Comparison of ENCODE assay signal across 8 cellular contexts in the genomic region with DNA sequence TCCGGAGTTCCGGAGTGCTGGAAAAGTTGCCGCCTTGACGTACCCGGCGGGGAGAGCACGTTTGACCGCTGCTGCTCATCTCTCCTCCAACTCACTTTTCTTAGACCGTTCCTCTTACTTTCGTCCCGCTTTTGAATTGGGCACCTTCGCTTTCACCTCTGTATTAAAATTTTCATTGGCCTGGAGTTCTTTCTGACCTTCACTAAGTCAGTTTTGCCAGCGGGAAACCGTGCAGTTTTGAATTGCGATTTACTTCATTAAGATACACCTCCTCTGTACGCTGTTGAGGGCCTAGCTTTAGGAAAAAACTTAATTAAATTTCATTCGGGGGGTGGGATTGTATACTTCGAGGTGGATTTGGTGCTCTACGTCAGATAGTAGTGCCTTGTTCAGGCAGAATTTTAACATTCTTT. TPM values are rescaled to one million over a fixed set of nuclear protein-coding genes. Genes with fewer than 3 reads are reported as not detected.
A peak's percentile ranks its signal among the peaks of the same experiment; 100 is the strongest.
DNase-seq lines count a peak whose midpoint lies in the region; ATAC-seq and TF ChIP-seq lines count a peak whose summit lies in the region.

No MANE protein-coding gene starts in this region.

- peak overlapping the region; percentile 92 for H3K27ac Mint-ChIP-seq in stimulated activated effector memory CD8-positive, alpha-beta T cell treated with anti-CD3 and anti-CD28 coated beads, Interleukin-12 subunit alpha, Interleukin-12 subunit beta, amount 100 ng/mL, for 72 hours

- H3K4me3 ChIP-seq in WERI-Rb-1 (ENCODE audit: low read depth, low read length) (peak overlapping the region; percentile 94), iPS-11a (ENCODE audit: low read depth, low read length) (peak overlapping the region; percentile 73)

- TF ChIP-seq CTCF in WERI-Rb-1 (IDR thresholded peaks at IDR 0.05; ENCODE audit: low read depth, low read length): no peak

- H3K9me3 Mint-ChIP-seq in stimulated activated effector memory CD8-positive, alpha-beta T cell treated with anti-CD3 and anti-CD28 coated beads, Interleukin-12 subunit alpha, Interleukin-12 subunit beta, amount 100 ng/mL, for 72 hours: no peaks in the 10 kb centered on the region

- DNase-seq in NCI-H345 (lab: John Stamatoyannopoulos, UW) (peak; percentile 30), NCI-H345 treated with DMSO at 0.1 percent for 48 hours (lab: John Stamatoyannopoulos, UW; ENCODE audit: unreplicated experiment) (no peak), WERI-Rb-1 (no peak), left colon (no peak)
- DNase-seq in stimulated activated effector memory CD8-positive, alpha-beta T cell treated with anti-CD3 and anti-CD28 coated beads, Interleukin-12 subunit alpha, Interleukin-12 subunit beta, amount 100 ng/mL, for 72 hours (ENCODE audit: low spot score in 2 of 2): no peak

- H3K4me3 Mint-ChIP-seq in stimulated activated effector memory CD8-positive, alpha-beta T cell treated with anti-CD3 and anti-CD28 coated beads, Interleukin-12 subunit alpha, Interleukin-12 subunit beta, amount 100 ng/mL, for 72 hours: peak overlapping the region; percentile 92

- peak overlapping the region; percentile 97 for H3K27ac ChIP-seq in WERI-Rb-1

- peaks cover 23% of the 10 kb centered on the region for H3K36me3 Mint-ChIP-seq in stimulated activated effector memory CD8-positive, alpha-beta T cell treated with anti-CD3 and anti-CD28 coated beads, Interleukin-12 subunit alpha, Interleukin-12 subunit beta, amount 100 ng/mL, for 72 hours

- H3K4me1 Mint-ChIP-seq in stimulated activated effector memory CD8-positive, alpha-beta T cell treated with anti-CD3 and anti-CD28 coated beads, Interleukin-12 subunit alpha, Interleukin-12 subunit beta, amount 100 ng/mL, for 72 hours: peaks cover 14% of the 10 kb centered on the region

- H3K27me3 ChIP-seq in WERI-Rb-1 (ENCODE audit: insufficient read depth, low read depth, severe bottlenecking): no peaks in the 10 kb centered on the region

- peaks cover 10% of the 10 kb centered on the region for H3K36me3 ChIP-seq in WERI-Rb-1

- intact Hi-C loops in left colon (cut with DNase I, micrococcal nuclease): no loop called here

- H3K9me3 ChIP-seq in WERI-Rb-1 (ENCODE audit: severe bottlenecking): no peaks in the 10 kb centered on the region

- ATAC-seq in HG02678 (IDR thresholded peaks at IDR 0.05; ENCODE audit: unreplicated experiment) (peak; percentile 3), GM19328 (IDR thresholded peaks at IDR 0.05; ENCODE audit: unreplicated experiment) (no peak), left colon (no peak)
- ATAC-seq in stimulated activated effector memory CD8-positive, alpha-beta T cell treated with anti-CD3 and anti-CD28 coated beads, Interleukin-12 subunit alpha, Interleukin-12 subunit beta, amount 100 ng/mL, for 72 hours: no peak

RNA-seq across cellular contexts. Expression of a gene that starts 1.3 kb away (rescaled TPM):
- total RNA-seq in left colon: 10 to 100 TPM; 37.0 to 39.6 TPM

RNA-seq across cellular contexts. Expression of a gene that starts 17.5 kb away (rescaled TPM):
- total RNA-seq in left colon: 10 to 100 TPM; 27.3 to 29.6 TPM
